ENCODE assay signal across 33 cellular contexts in the genomic region with DNA sequence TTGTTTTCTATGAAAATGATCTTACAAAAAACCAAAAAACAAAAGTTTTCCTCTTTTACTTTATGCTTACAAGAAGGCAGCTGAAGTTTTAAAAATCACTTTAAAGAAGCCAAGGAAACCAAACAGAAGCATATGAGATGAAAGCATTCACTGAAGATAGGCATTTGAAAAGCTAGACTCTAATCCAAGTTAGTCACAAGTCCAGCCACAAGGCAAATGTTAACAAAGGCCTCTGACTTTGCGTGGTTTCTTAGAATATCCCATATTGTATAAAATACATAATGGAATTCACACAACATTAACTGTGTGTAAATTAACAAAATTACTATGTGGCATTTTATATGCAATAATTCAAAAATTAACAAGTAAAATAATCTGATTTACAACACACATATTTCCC. TPM values are rescaled to one million over a fixed set of nuclear protein-coding genes. Genes with fewer than 3 reads are reported as not detected.
DNase-seq lines count a peak whose midpoint lies in the region; ATAC-seq and TF ChIP-seq lines count a peak whose summit lies in the region.
"Had no signal": no experiment of that assay in that cellular context is flagged by ENCODE, and none has a peak within 500 bp of the region (broad histone marks: within the 10 kb centered on the region; RNA-seq: fewer than 3 reads in every experiment).

No MANE protein-coding gene starts in this region.

- H3K9me3 ChIP-seq in HUES64 (ENCODE audit: insufficient read depth, low read depth, low read length) = no peaks in the 10 kb centered on the region
- H3K9me3 ChIP-seq in left ventricle myocardium inferior (replicated peaks) = no peaks in the 10 kb centered on the region
- H3K9me3 ChIP-seq: BE2C, gastrocnemius medialis, mucosa of descending colon, pancreas, thoracic aorta had no signal

- WGBS in HUES64 = no CpG with 5 or more reads among the region's 1 CpG

- H3K27me3 ChIP-seq in HUES64 (ENCODE audit: insufficient read depth, low read length) (no peaks in the 10 kb centered on the region), left ventricle myocardium inferior (ENCODE audit: low read depth) (no peaks in the 10 kb centered on the region)
- H3K27me3 ChIP-seq: BE2C, gastrocnemius medialis, pancreas had no signal

- peak; percentile 15 for DNase-seq in astrocyte of the cerebellum (ENCODE audit: low read depth)
- DNase-seq in fibroblast of villous mesenchyme (ENCODE audit: low read depth) = peak; percentile 2
- peak; percentile 37 for DNase-seq in renal cortical epithelial cell (ENCODE audit: low read depth)
- DNase-seq in Right ventricle myocardium inferior (ENCODE audit: missing footprints) = no peak
- no peak for DNase-seq in left ventricle myocardium inferior
- DNase-seq: activated CD4-positive, alpha-beta T cell treated with anti-CD3 and anti-CD28 coated beads, Interleukin-2, amount 50 U/mL, for 48 hours; aorta; BE2C; CD8-positive, alpha-beta memory T cell; central memory CD4-positive, alpha-beta T cell; effector memory CD8-positive, alpha-beta T cell; EL; erythroblast; gastrocnemius medialis; HFFc6; mucosa of descending colon; NCI-H1105; NCI-H1930; NCI-H2171 treated with DMSO at 0.1 percent for 48 hours; NCI-H524 treated with DMSO at 0.1 percent for 48 hours; nephron progenitor cell; pancreas; PC-9; right cardiac atrium; stimulated activated CD4-positive, alpha-beta T cell treated with anti-CD3 and anti-CD28 coated beads, Interleukin-2, amount 100 ng/mL, for 48 hours; stimulated activated naive CD8-positive, alpha-beta T cell treated with anti-CD3 and anti-CD28 coated beads, Interleukin-15, amount 100 ng/mL, for 72 hours; T-helper 2 cell had no signal

- in situ Hi-C loops in astrocyte of the cerebellum (cut with HindIII; ENCODE audit: low sequenced_read_pairs) = no loop called here

- H3K27ac ChIP-seq in HUES64 (ENCODE audit: low read depth, low read length) = peak overlapping the region; percentile 22; the same call in 1 of the 2 replicates
- H3K27ac ChIP-seq in left ventricle myocardium inferior (replicated peaks) = no peak overlapping the region
- H3K27ac ChIP-seq: gastrocnemius medialis, pancreas, PC-9, thoracic aorta had no signal

- ATAC-seq in HG03175 (IDR thresholded peaks at IDR 0.05; ENCODE audit: unreplicated experiment) (no peak), Right ventricle myocardium inferior (no peak)
- ATAC-seq: activated CD4-positive, CD25-positive, alpha-beta regulatory T cell treated with anti-CD3 and anti-CD28 coated beads, Interleukin-2, amount 50 U/mL, for 24 hours; activated naive CD4-positive, alpha-beta T cell treated with anti-CD3 and anti-CD28 coated beads, Interleukin-2, amount 50 U/mL, for 72 hours; effector memory CD8-positive, alpha-beta T cell; gastrocnemius medialis; mucosa of descending colon; pancreas; right cardiac atrium; stimulated activated naive CD8-positive, alpha-beta T cell treated with anti-CD3 and anti-CD28 coated beads, Interleukin-15, amount 100 ng/mL, for 72 hours had no signal

- no peak for TF ChIP-seq CTCF in astrocyte of the cerebellum (IDR thresholded peaks at IDR 0.05; ENCODE audit: low read depth, low read length, missing control alignments)
- no peak for TF ChIP-seq CTCF in fibroblast of villous mesenchyme (IDR thresholded peaks at IDR 0.05; ENCODE audit: insufficient read depth, low read depth, low read length)
- TF ChIP-seq CTCF in left ventricle myocardium inferior (IDR thresholded peaks at IDR 0.05; ENCODE audit: borderline replicate concordance) = no peak

- H3K36me3 ChIP-seq in HUES64 (ENCODE audit: insufficient read depth, low read length) (peaks cover 85% of the 10 kb centered on the region), left ventricle myocardium inferior (peaks cover 69% of the 10 kb centered on the region)

- H3K4me1 ChIP-seq in HUES64 (ENCODE audit: insufficient read depth, low read length) (no peaks in the 10 kb centered on the region), left ventricle myocardium inferior (peaks cover 6% of the 10 kb centered on the region)
- H3K4me1 ChIP-seq: BE2C, gastrocnemius medialis, pancreas had no signal

- H3K4me3 ChIP-seq in HUES64 (ENCODE audit: low read length) = no peak overlapping the region
- H3K4me3 ChIP-seq in astrocyte of the cerebellum (ENCODE audit: low read depth, low read length) = no peak overlapping the region
- no peak overlapping the region for H3K4me3 ChIP-seq in fibroblast of villous mesenchyme (ENCODE audit: low read depth, low read length)
- no peak overlapping the region for H3K4me3 ChIP-seq in left ventricle myocardium inferior
- H3K4me3 ChIP-seq: gastrocnemius medialis, lung, mucosa of descending colon, pancreas, PC-9, thoracic aorta had no signal

- H3K9ac ChIP-seq in HUES64 (ENCODE audit: low read depth, low read length) = no peak overlapping the region

- intact Hi-C loops in Right ventricle myocardium inferior (cut with DNase I) = no loop called here
- intact Hi-C loops in left ventricle myocardium inferior (cut with micrococcal nuclease) = no loop called here

RNA-seq across cellular contexts. Expression of gene MRPL3, which starts 17.7 kb away (rescaled TPM):
- 166 TPM for polyA plus RNA-seq in HUES64 (2013, experiment 1 of 2)
- polyA plus RNA-seq in HUES64 (2013, experiment 2 of 2) = 156 TPM
- total RNA-seq in fibroblast of villous mesenchyme = 98.9 and 123 TPM in 2 replicates
- total RNA-seq in renal cortical epithelial cell = 123 and 159 TPM in 2 replicates
- 61.4 TPM for total RNA-seq in Right ventricle myocardium inferior
- total RNA-seq in left ventricle myocardium inferior = 53.9 TPM

Comparison
In these comparisons a context has a peak if more than half of its experiments do, and no peak if none do; other contexts are left out.
1. DNase-seq: peak in astrocyte of the cerebellum (single experiment), fibroblast of villous mesenchyme (single experiment) and renal cortical epithelial cell (single experiment); none in Right ventricle myocardium inferior (single experiment) and left ventricle myocardium inferior (single experiment).